Comparison of ENCODE assay signal across 1 cellular context in genomic region chr16:66502020-66502913, GRCh38.
TF ChIP-seq lines count a peak whose summit lies in the region.

No MANE protein-coding gene starts in this region.

TF ChIP-seq in HepG2, 621 proteins besides CTCF, POLR2A, EP300 and RAD21 (continues in another document):
- TF ChIP-seq ZEB1 (IDR thresholded peaks at IDR 0.05; ENCODE audit: insufficient replicate concordance, low read depth) (no peak), KDM4B (CRISPR knock-in tag; IDR thresholded peaks at IDR 0.05) (0 out of 2 replicates have a peak, but pooled peaks have one; percentile 34), FOXA3 (CRISPR knock-in tag; IDR thresholded peaks at IDR 0.05) (no peak), RBM39 (IDR thresholded peaks at IDR 0.05; ENCODE audit: low read depth, low read length, poor library complexity, severe bottlenecking) (no peak), KAT2B (IDR thresholded peaks at IDR 0.05; ENCODE audit: borderline replicate concordance, low read depth, low read length) (no peak), ZNF720 (CRISPR knock-in tag; IDR thresholded peaks at IDR 0.05) (no peak), NFE2L2 (IDR thresholded peaks at IDR 0.05; ENCODE audit: low read length) (no peak), ZMAT5 (CRISPR knock-in tag; IDR thresholded peaks at IDR 0.05; ENCODE audit: borderline replicate concordance, low read depth) (no peak), RARG (CRISPR knock-in tag; IDR thresholded peaks at IDR 0.05; ENCODE audit: low read depth) (no peak), HOXA3 (CRISPR knock-in tag; IDR thresholded peaks at IDR 0.05) (peak; percentile 67), ZNF160 (CRISPR knock-in tag; IDR thresholded peaks at IDR 0.05) (no peak), IKZF5 (CRISPR knock-in tag; IDR thresholded peaks at IDR 0.05) (no peak), ZBTB33 (CRISPR knock-in tag; IDR thresholded peaks at IDR 0.05) (no peak; the same call in 1 of the 2 replicates), ZNF230 (CRISPR knock-in tag; IDR thresholded peaks at IDR 0.05) (no peak), KLF9 (CRISPR knock-in tag; IDR thresholded peaks at IDR 0.05; ENCODE audit: low read depth) (no peak), ZNF570 (CRISPR knock-in tag; IDR thresholded peaks at IDR 0.05; ENCODE audit: borderline replicate concordance) (no peak), DDIT3 (CRISPR knock-in tag; IDR thresholded peaks at IDR 0.05) (no peak), TRIM24 (CRISPR knock-in tag; IDR thresholded peaks at IDR 0.05) (no peak), ZSCAN21 (CRISPR knock-in tag; IDR thresholded peaks at IDR 0.05; ENCODE audit: borderline replicate concordance) (no peak), KLF16 (CRISPR knock-in tag; IDR thresholded peaks at IDR 0.05) (peak in 1 of 2 experiments; percentile 20; a peak in 1 of 4 replicates), MED1 (CRISPR knock-in tag; IDR thresholded peaks at IDR 0.05) (peak; percentile 57), ZNF788 (CRISPR knock-in tag; IDR thresholded peaks at IDR 0.05; ENCODE audit: borderline replicate concordance) (no peak), HINFP (CRISPR knock-in tag; IDR thresholded peaks at IDR 0.05; ENCODE audit: low read depth) (no peak), ZFP90 (CRISPR knock-in tag; IDR thresholded peaks at IDR 0.05; ENCODE audit: borderline replicate concordance) (no peak), AGO2 (optimal IDR thresholded peaks at IDR 0.05; ENCODE audit: low read depth, low read length) (no peak), ZNF672 (CRISPR knock-in tag; IDR thresholded peaks at IDR 0.05) (no peak), REL (CRISPR knock-in tag; conservative IDR thresholded peaks at IDR 0.05) (no peak), CEBPG (CRISPR knock-in tag; IDR thresholded peaks at IDR 0.05) (peak; percentile 95), SCMH1 (CRISPR knock-in tag; IDR thresholded peaks at IDR 0.05; ENCODE audit: borderline replicate concordance) (no peak), ATF4 (CRISPR knock-in tag; IDR thresholded peaks at IDR 0.05) (peak in 1 of 2 experiments; percentile 98; a peak in 2 of 4 replicates), TCF12 (IDR thresholded peaks at IDR 0.05) (no peak), TCF12 (CRISPR knock-in tag; IDR thresholded peaks at IDR 0.05) (no peak), BCL6 (CRISPR knock-in tag; IDR thresholded peaks at IDR 0.05) (no peak), SOX6 (IDR thresholded peaks at IDR 0.05) (no peak), SOX6 (CRISPR knock-in tag; IDR thresholded peaks at IDR 0.05) (peak; percentile 69), ZNF646 (CRISPR knock-in tag; IDR thresholded peaks at IDR 0.05) (no peak), ZNF577 (CRISPR knock-in tag; IDR thresholded peaks at IDR 0.05; ENCODE audit: borderline replicate concordance, low read depth) (no peak), ZNF263 (CRISPR knock-in tag; IDR thresholded peaks at IDR 0.05) (0 out of 2 replicates have a peak, but pooled peaks have one; percentile 39), CBX2 (IDR thresholded peaks at IDR 0.05; ENCODE audit: low read depth, low read length) (no peak), CBX2 (CRISPR knock-in tag; IDR thresholded peaks at IDR 0.05; ENCODE audit: low read depth) (no peak), RFX3 (CRISPR knock-in tag; IDR thresholded peaks at IDR 0.05) (0 out of 2 replicates have a peak, but pooled peaks have one; percentile 28), ARID5B (CRISPR knock-in tag; IDR thresholded peaks at IDR 0.05) (peak; percentile 63), LBX2 (CRISPR knock-in tag; IDR thresholded peaks at IDR 0.05; ENCODE audit: borderline replicate concordance) (no peak), FOXK1 (CRISPR knock-in tag; IDR thresholded peaks at IDR 0.05; ENCODE audit: borderline replicate concordance, low read depth) (peak; percentile 25; the same call in 1 of the 2 replicates), ZGPAT (CRISPR knock-in tag; IDR thresholded peaks at IDR 0.05) (0 out of 2 replicates have a peak, but pooled peaks have one; percentile 37), SMAD3 (CRISPR knock-in tag; IDR thresholded peaks at IDR 0.05) (0 out of 2 replicates have a peak, but pooled peaks have one; percentile 34), SALL2 (CRISPR knock-in tag; IDR thresholded peaks at IDR 0.05) (no peak), KDM1A (CRISPR knock-in tag; IDR thresholded peaks at IDR 0.05) (no peak), SETDB1 (CRISPR knock-in tag; IDR thresholded peaks at IDR 0.05; ENCODE audit: borderline replicate concordance) (no peak)
